In genomic region chr12:42516573-42516972, GRCh38 we compare ENCODE assay signal across 29 cellular contexts.
"Had no signal": no experiment of that assay in that cellular context is flagged by ENCODE, and none has a peak within 500 bp of the region (broad histone marks: within the 10 kb centered on the region; RNA-seq: fewer than 3 reads in every experiment).

No MANE protein-coding gene starts in this region.

- H3K27me3 ChIP-seq: colonic mucosa, dorsolateral prefrontal cortex, esophagus muscularis mucosa, esophagus squamous epithelium, foreskin keratinocyte, gastrocnemius medialis, gastroesophageal sphincter, heart left ventricle, heart right ventricle had no signal

- H3K4me3 ChIP-seq: colonic mucosa, coronary artery, dorsolateral prefrontal cortex, esophagus muscularis mucosa, esophagus squamous epithelium, gastrocnemius medialis, gastroesophageal sphincter, heart left ventricle, heart right ventricle had no signal

- H3K9me3 ChIP-seq: colonic mucosa, esophagus muscularis mucosa, esophagus squamous epithelium, gastrocnemius medialis had no signal

- H3K27ac ChIP-seq: colonic mucosa, coronary artery, dorsolateral prefrontal cortex, epithelial cell of prostate, esophagus muscularis mucosa, esophagus squamous epithelium, foreskin keratinocyte, gastrocnemius medialis, gastroesophageal sphincter, heart left ventricle, heart right ventricle had no signal

- H3K36me3 ChIP-seq: colonic mucosa, esophagus muscularis mucosa, esophagus squamous epithelium, gastrocnemius medialis, gastroesophageal sphincter, heart right ventricle had no signal

- H3K4me1 Mint-ChIP-seq: endodermal cell had no signal

- H3K4me3 Mint-ChIP-seq: dendritic cell treated with granulocyte-macrophage colony-stimulating factor and Interleukin-4, amounts not matched to agents 40 ng/mL and 50 ng/mL, for 4 days; effector memory CD8-positive, alpha-beta T cell; endodermal cell had no signal

- ATAC-seq: effector memory CD8-positive, alpha-beta T cell; esophagus mucosa; foreskin keratinocyte; gastrocnemius medialis; gastroesophageal sphincter; heart left ventricle; heart right ventricle had no signal

- H3K4me1 ChIP-seq: colonic mucosa, esophagus muscularis mucosa, esophagus squamous epithelium, foreskin keratinocyte, gastroesophageal sphincter, heart left ventricle had no signal

- H3K27ac Mint-ChIP-seq: dendritic cell treated with granulocyte-macrophage colony-stimulating factor and Interleukin-4, amounts not matched to agents 40 ng/mL and 50 ng/mL, for 4 days; effector memory CD8-positive, alpha-beta T cell; endodermal cell had no signal

- FAIRE-seq: colon, endometrium, endothelial cell of umbilical vein, frontal cortex had no signal

- DNase-seq: colonic mucosa; cortex of kidney; dermis blood vessel endothelial cell; dorsolateral prefrontal cortex; effector CD4-positive, alpha-beta T cell; effector CD8-positive, alpha-beta T cell; effector memory CD4-positive, alpha-beta T cell; effector memory CD8-positive, alpha-beta T cell; endodermal cell; erythroblast; esophagus squamous epithelium; foreskin fibroblast; foreskin keratinocyte; foreskin melanocyte; gastrocnemius medialis; glutamatergic neuron; head of caudate nucleus; heart left ventricle; heart right ventricle had no signal

- H3K27me3 Mint-ChIP-seq: dendritic cell treated with granulocyte-macrophage colony-stimulating factor and Interleukin-4, amounts not matched to agents 40 ng/mL and 50 ng/mL, for 4 days had no signal
